14 cellular contexts compared by ENCODE assay signal in the genomic region with DNA sequence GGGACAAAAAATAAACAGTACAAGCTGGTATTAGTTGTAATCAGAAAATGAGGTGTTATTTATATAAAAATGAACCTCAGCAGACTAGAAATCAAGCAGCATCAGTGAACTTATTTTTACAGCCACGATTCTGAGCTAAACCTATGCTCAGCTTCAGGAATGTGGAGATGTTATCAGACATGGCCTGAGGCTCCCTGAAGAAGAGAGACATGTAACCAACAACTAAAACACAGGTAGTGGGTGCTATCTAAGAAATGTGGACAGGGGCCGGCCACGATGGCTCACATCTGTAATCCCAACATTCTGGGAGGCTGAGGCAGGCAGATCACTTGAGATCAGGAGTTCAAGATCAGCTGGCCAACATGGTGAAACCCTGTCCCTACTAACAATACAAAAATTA.
"Had no signal": no experiment of that assay in that cellular context is flagged by ENCODE, and none has a peak within 500 bp of the region (broad histone marks: within the 10 kb centered on the region; RNA-seq: fewer than 3 reads in every experiment).

No MANE protein-coding gene starts in this region.

- DNase-seq: activated B cell treated with CpG ODN at 0.5 μM for 24 hours; activated CD4-positive, alpha-beta T cell treated with anti-CD3 and anti-CD28 coated beads, Interleukin-2, amount 50 U/mL, for 4 hours; activated CD8-positive, alpha-beta memory T cell treated with anti-CD3 and anti-CD28 coated beads, Interleukin-2, amount 50 U/mL, for 48 hours; amniotic stem cell; body of pancreas; effector memory CD4-positive, alpha-beta T cell; heart left ventricle; SK-N-SH; stimulated activated CD4-positive, alpha-beta T cell treated with anti-CD3 and anti-CD28 coated beads, Interleukin-12 subunit alpha, Interleukin-12 subunit beta, amount 100 ng/mL, for 4 hours; stimulated activated naive CD4-positive, alpha-beta T cell treated with Interleukin-2 at 50 U/mL for 16 hours had no signal

- H3K36me3 ChIP-seq: heart left ventricle, thoracic aorta had no signal

- H3K9me3 Mint-ChIP-seq: central memory CD8-positive, alpha-beta T cell had no signal

- H3K4me1 Mint-ChIP-seq: activated B cell treated with CpG ODN at 0.5 μM for 24 hours, nephron had no signal

- H3K27ac Mint-ChIP-seq: activated B cell treated with CpG ODN at 0.5 μM for 24 hours, nephron had no signal

- H3K9me2 ChIP-seq: SK-N-SH had no signal

- H3K27me3 Mint-ChIP-seq: activated B cell treated with CpG ODN at 0.5 μM for 24 hours; central memory CD8-positive, alpha-beta T cell had no signal

- ATAC-seq: body of pancreas, heart left ventricle, left lobe of liver had no signal

- H3K4me3 ChIP-seq: body of pancreas, heart left ventricle, thoracic aorta had no signal

- H3K9ac ChIP-seq: SK-N-SH had no signal

- H3K27me3 ChIP-seq: body of pancreas, heart left ventricle had no signal

- H3K4me2 ChIP-seq: SK-N-SH had no signal

- H3K27ac ChIP-seq: body of pancreas, heart left ventricle, thoracic aorta had no signal

- H3K9me3 ChIP-seq: body of pancreas, heart left ventricle, SK-N-SH, thoracic aorta had no signal

- H3K4me3 Mint-ChIP-seq: activated B cell treated with CpG ODN at 0.5 μM for 24 hours; central memory CD8-positive, alpha-beta T cell; nephron had no signal

- H3K4me1 ChIP-seq: body of pancreas, heart left ventricle had no signal
